8 cellular contexts compared by ENCODE assay signal in genomic region chr19:47047931-47048399, GRCh38. TPM values are rescaled to one million over a fixed set of nuclear protein-coding genes. Genes with fewer than 3 reads are reported as not detected.
DNase-seq lines count a peak whose midpoint lies in the region; ATAC-seq and TF ChIP-seq lines count a peak whose summit lies in the region.

No MANE protein-coding gene starts in this region.

- ATAC-seq in HG02763 (IDR thresholded peaks at IDR 0.05; ENCODE audit: unreplicated experiment) = peak; percentile 28
- no peak for ATAC-seq in HG03378 (IDR thresholded peaks at IDR 0.05; ENCODE audit: unreplicated experiment)

- no peaks in the 10 kb centered on the region for H3K36me3 ChIP-seq in hepatocyte (replicated peaks; ENCODE audit: insufficient read depth, low read depth)

- peaks cover 9% of the 10 kb centered on the region for H3K79me2 ChIP-seq in hepatocyte

- H3K27ac ChIP-seq in hepatocyte = no peak overlapping the region

- peak; percentile 67 for DNase-seq in GM12864 (ENCODE audit: low read depth)
- DNase-seq in NCI-H146 treated with DMSO at 0.1 percent for 48 hours (lab: John Stamatoyannopoulos, UW; ENCODE audit: unreplicated experiment) = peak; percentile 82
- DNase-seq in T-helper 2 cell = peak; percentile 32 to 93 (median 55)
- DNase-seq in astrocyte of the cerebellum (ENCODE audit: low read depth) = peak; percentile 72
- DNase-seq in hepatocyte (ENCODE audit: low spot score) = peak; percentile 92
- DNase-seq in renal cortical epithelial cell (ENCODE audit: low read depth) = peak; percentile 86

- H3K4me3 ChIP-seq in GM12864 (ENCODE audit: low read depth, low read length) (peak overlapping the region; percentile 77), astrocyte of the cerebellum (ENCODE audit: low read depth, low read length) (peak overlapping the region; percentile 81), hepatocyte (peak overlapping the region; percentile 65)

- WGBS in hepatocyte (ENCODE audit: low lambda C conversion rate, missing lambda C conversion rate) = 0% methylated on average over 21 of the region's 32 CpGs

- no peaks in the 10 kb centered on the region for H3K4me1 ChIP-seq in hepatocyte (ENCODE audit: insufficient read depth)

- no peaks in the 10 kb centered on the region for H3K9me3 ChIP-seq in hepatocyte (ENCODE audit: low read depth)

- peak overlapping the region; percentile 59 for H2AFZ ChIP-seq in hepatocyte

- H4K20me1 ChIP-seq in hepatocyte (ENCODE audit: insufficient read depth, poor library complexity, severe bottlenecking) = no peaks in the 10 kb centered on the region

- H3K27me3 ChIP-seq in hepatocyte = no peaks in the 10 kb centered on the region

- no peaks in the 10 kb centered on the region for H3K9me2 ChIP-seq in hepatocyte (replicated peaks; ENCODE audit: insufficient read depth)

- in situ Hi-C loops in astrocyte of the cerebellum (cut with HindIII; ENCODE audit: low sequenced_read_pairs) = no loop called here

- peak overlapping the region; percentile 91 for H3K4me2 ChIP-seq in hepatocyte

- TF ChIP-seq CTCF in GM12864 (IDR thresholded peaks at IDR 0.05; ENCODE audit: low read depth, low read length, missing control alignments) (no peak), astrocyte of the cerebellum (IDR thresholded peaks at IDR 0.05; ENCODE audit: low read depth, low read length, missing control alignments) (no peak), hepatocyte (IDR thresholded peaks at IDR 0.05; ENCODE audit: poor library complexity) (no peak)

RNA-seq across cellular contexts. Expression of gene TMEM160, which starts 0.5 kb away (rescaled TPM):
- 21.1 and 31.0 TPM in 2 replicates for total RNA-seq in hepatocyte
- 71.7 and 91.7 TPM in 2 replicates for polyA plus RNA-seq in hepatocyte
- 11.6 and 35.8 TPM in 2 replicates for total RNA-seq in renal cortical epithelial cell

RNA-seq across cellular contexts. Expression of gene NPAS1, which starts 28.3 kb away (rescaled TPM):
- total RNA-seq in hepatocyte = 0.20 and 0.23 TPM in 2 replicates
- 4.5 and 5.5 TPM in 2 replicates for polyA plus RNA-seq in hepatocyte
- total RNA-seq in renal cortical epithelial cell = 0.52 and 0.55 TPM in 2 replicates
